Comparison of ENCODE assay signal across 20 cellular contexts in the genomic region with DNA sequence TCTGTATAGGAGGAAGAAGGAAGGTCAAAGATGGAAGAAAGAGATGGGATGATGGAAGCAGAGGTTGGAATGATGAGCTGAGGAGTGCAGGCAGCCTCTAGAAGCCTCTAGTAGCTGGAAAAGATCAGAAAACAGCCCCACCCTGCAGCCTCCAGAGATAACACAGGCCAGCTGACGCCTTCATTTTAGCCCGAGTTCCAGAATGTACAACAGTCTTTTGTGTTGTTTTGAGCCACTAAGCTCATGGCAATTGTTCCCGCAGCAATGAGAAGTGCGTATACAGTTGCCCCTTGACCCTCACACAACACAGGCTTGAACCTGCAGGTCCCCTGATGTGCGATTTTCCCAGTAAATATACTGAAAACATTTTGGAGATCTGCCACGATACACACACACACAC.
DNase-seq lines count a peak whose midpoint lies in the region; ATAC-seq lines count a peak whose summit lies in the region.
"Had no signal": no experiment of that assay in that cellular context is flagged by ENCODE, and none has a peak within 500 bp of the region (broad histone marks: within the 10 kb centered on the region; RNA-seq: fewer than 3 reads in every experiment).

No MANE protein-coding gene starts in this region.

- H3K9me3 Mint-ChIP-seq in effector memory CD8-positive, alpha-beta T cell, result no peaks in the 10 kb centered on the region

- no peak overlapping the region for H3K27ac ChIP-seq in Karpas-422 (ENCODE audit: low read length)
- H3K27ac ChIP-seq: C4-2B, GM23248, Peyer's patch had no signal

- peak; percentile 32 for DNase-seq in NCI-H748 (lab: John Stamatoyannopoulos, UW; ENCODE audit: unreplicated experiment)
- no peak for DNase-seq in NCI-H748 treated with DMSO at 0.1 percent for 48 hours (lab: John Stamatoyannopoulos, UW)
- DNase-seq in globus pallidus (ENCODE audit: low spot score), result peak; percentile 32
- DNase-seq in midbrain (lab: John Stamatoyannopoulos, UW), result peak; percentile 31
- no peak for DNase-seq in DMS153 (lab: John Stamatoyannopoulos, UW)
- DNase-seq in Karpas-422, result no peak
- no peak for DNase-seq in effector memory CD8-positive, alpha-beta T cell
- DNase-seq: 8988T, DMS79, GM23248, NCI-H1092, NCI-H1436, NCI-H187 treated with DMSO at 0.1 percent for 48 hours, NCI-H2107, NCI-H345, Peyer's patch had no signal

- no peaks in the 10 kb centered on the region for H3K9me3 ChIP-seq in Karpas-422 (ENCODE audit: low read length)
- H3K9me3 ChIP-seq: HAP-1, Peyer's patch had no signal

- H3K4me1 ChIP-seq in Karpas-422 (ENCODE audit: low read length), result no peaks in the 10 kb centered on the region
- H3K4me1 ChIP-seq: HAP-1, Peyer's patch had no signal

- no peak for ATAC-seq in HG03097 (IDR thresholded peaks at IDR 0.05; ENCODE audit: low FRiP score, unreplicated experiment)
- ATAC-seq in effector memory CD8-positive, alpha-beta T cell (replicated peaks), result no peak
- ATAC-seq: SK-N-SH treated with all-trans-retinoic acid at 6 μM for 48 hours had no signal

- H3K79me2 ChIP-seq in Karpas-422 (ENCODE audit: low read length), result no peaks in the 10 kb centered on the region

- H3K4me3 Mint-ChIP-seq in effector memory CD8-positive, alpha-beta T cell, result no peak overlapping the region

- H3K27me3 ChIP-seq in Karpas-422 (ENCODE audit: low read length), result no peaks in the 10 kb centered on the region
- H3K27me3 ChIP-seq: Peyer's patch had no signal

- peaks cover 29 to 32% of the 10 kb centered on the region in 2 donors for H3K4me1 Mint-ChIP-seq in effector memory CD8-positive, alpha-beta T cell (ENCODE audit: low read depth in 2 of 2)

- no peaks in the 10 kb centered on the region for H3K9me2 ChIP-seq in Karpas-422 (replicated peaks; ENCODE audit: insufficient read depth, low read length)

- H2AFZ ChIP-seq in Karpas-422 (ENCODE audit: low read length), result no peak overlapping the region
- H2AFZ ChIP-seq: GM23248 had no signal

- peaks cover 7 to 45% of the 10 kb centered on the region in 2 donors for H3K27me3 Mint-ChIP-seq in effector memory CD8-positive, alpha-beta T cell

- no peaks in the 10 kb centered on the region for H3K36me3 ChIP-seq in Karpas-422 (ENCODE audit: insufficient read depth, low read length)
- H3K36me3 ChIP-seq: HAP-1, Peyer's patch had no signal

- H3K27ac Mint-ChIP-seq in effector memory CD8-positive, alpha-beta T cell, result no peak overlapping the region

- no peak overlapping the region for H3K4me2 ChIP-seq in Karpas-422 (ENCODE audit: low read depth, low read length, poor library complexity, severe bottlenecking)

- no peak overlapping the region for H3K4me3 ChIP-seq in Karpas-422 (ENCODE audit: low read length)
- H3K4me3 ChIP-seq: GM23248, HAP-1, Peyer's patch had no signal

- no peaks in the 10 kb centered on the region for H4K20me1 ChIP-seq in Karpas-422 (ENCODE audit: insufficient read depth, low read depth, low read length)

- peaks cover 9% of the 10 kb centered on the region for H3K36me3 Mint-ChIP-seq in effector memory CD8-positive, alpha-beta T cell (ENCODE audit: insufficient read depth)

- H3K9ac ChIP-seq in Karpas-422 (ENCODE audit: low read length), result no peak overlapping the region
- H3K9ac ChIP-seq: GM23248 had no signal

Comparison
In these comparisons a context has a peak if more than half of its experiments do, and no peak if none do; other contexts are left out.
1. DNase-seq: peak in NCI-H748 (single experiment), globus pallidus (single experiment) and midbrain (single experiment); none in NCI-H748 treated with DMSO at 0.1 percent for 48 hours (single experiment), DMS153 (single experiment), Karpas-422 (single experiment) and effector memory CD8-positive, alpha-beta T cell (0 of 3).